ENCODE assay signal across 8 cellular contexts in genomic region chr1:11100149-11100493, GRCh38. TPM values are rescaled to one million over a fixed set of nuclear protein-coding genes. Genes with fewer than 3 reads are reported as not detected.
DNase-seq lines count a peak whose midpoint lies in the region; ATAC-seq lines count a peak whose summit lies in the region.

No MANE protein-coding gene starts in this region.

- H3K4me1 Mint-ChIP-seq in activated T-helper 17 cell treated with anti-CD3 and anti-CD28 coated beads, Interleukin-2, amount 50 U/mL, for 72 hours: peaks cover 6% of the 10 kb centered on the region
- H3K4me1 Mint-ChIP-seq in stimulated activated naive B cell treated with anti-CD40 and anti-IgM and Interleukin-4, amounts not matched to agents 10 μg/mL and 1 μg/mL and 100 μg/mL, for 72 hours: peaks cover 4 to 15% of the 10 kb centered on the region in 2 donors

- peaks cover 6% of the 10 kb centered on the region for H3K4me1 ChIP-seq in iPS-18a (ENCODE audit: control insufficient read depth, low read depth, low read length)

- no peaks in the 10 kb centered on the region for H3K27me3 ChIP-seq in iPS-18a (ENCODE audit: control insufficient read depth, insufficient read depth, low read length)

- no peak overlapping the region for H3K27ac ChIP-seq in iPS-18a (ENCODE audit: low read length)

- peak overlapping the region; percentile 97 for H3K9ac ChIP-seq in iPS-18a (ENCODE audit: low read length)

- H3K27ac Mint-ChIP-seq in activated T-helper 17 cell treated with anti-CD3 and anti-CD28 coated beads, Interleukin-2, amount 50 U/mL, for 72 hours: peak overlapping the region; percentile 96
- H3K27ac Mint-ChIP-seq in stimulated activated naive B cell treated with anti-CD40 and anti-IgM and Interleukin-4, amounts not matched to agents 10 μg/mL and 1 μg/mL and 100 μg/mL, for 72 hours: peak overlapping the region; percentile 98

- DNase-seq in NCI-H1092 (lab: John Stamatoyannopoulos, UW) (peak; percentile 53), NCI-H1092 treated with DMSO at 0.1 percent for 48 hours (lab: John Stamatoyannopoulos, UW) (no peak)
- DNase-seq in stimulated activated naive B cell treated with anti-CD40 and anti-IgM and Interleukin-4, amounts not matched to agents 10 μg/mL and 1 μg/mL and 100 μg/mL, for 72 hours: no peak
- DNase-seq in stimulated activated CD4-positive, alpha-beta T cell treated with anti-CD3 and anti-CD28 coated beads, Interleukin-4, amount 100 ng/mL, for 4 hours: no peak

- peaks cover 26% of the 10 kb centered on the region for H3K36me3 ChIP-seq in iPS-18a (ENCODE audit: control insufficient read depth, low read depth, low read length)

- no peak for ATAC-seq in activated T-helper 17 cell treated with anti-CD3 and anti-CD28 coated beads, Interleukin-2, amount 50 U/mL, for 72 hours (replicated peaks)
- ATAC-seq in stimulated activated naive B cell treated with anti-CD40 and anti-IgM and Interleukin-4, amounts not matched to agents 10 μg/mL and 1 μg/mL and 100 μg/mL, for 72 hours (replicated peaks): no peak
- ATAC-seq in HG02938 (IDR thresholded peaks at IDR 0.05; ENCODE audit: unreplicated experiment) (no peak), GM21825 (IDR thresholded peaks at IDR 0.05; ENCODE audit: unreplicated experiment) (no peak)

- H3K9me3 ChIP-seq in iPS-18a (ENCODE audit: control insufficient read depth, low read depth, low read length): no peaks in the 10 kb centered on the region

- no peaks in the 10 kb centered on the region for H3K9me3 Mint-ChIP-seq in activated T-helper 17 cell treated with anti-CD3 and anti-CD28 coated beads, Interleukin-2, amount 50 U/mL, for 72 hours
- H3K9me3 Mint-ChIP-seq in stimulated activated naive B cell treated with anti-CD40 and anti-IgM and Interleukin-4, amounts not matched to agents 10 μg/mL and 1 μg/mL and 100 μg/mL, for 72 hours: no peaks in the 10 kb centered on the region

- peaks cover 46% of the 10 kb centered on the region for H3K36me3 Mint-ChIP-seq in activated T-helper 17 cell treated with anti-CD3 and anti-CD28 coated beads, Interleukin-2, amount 50 U/mL, for 72 hours (ENCODE audit: low read depth)
- H3K36me3 Mint-ChIP-seq in stimulated activated naive B cell treated with anti-CD40 and anti-IgM and Interleukin-4, amounts not matched to agents 10 μg/mL and 1 μg/mL and 100 μg/mL, for 72 hours: peaks cover 4 to 8% of the 10 kb centered on the region in 2 donors

- no peaks in the 10 kb centered on the region for H3K27me3 Mint-ChIP-seq in activated T-helper 17 cell treated with anti-CD3 and anti-CD28 coated beads, Interleukin-2, amount 50 U/mL, for 72 hours
- H3K27me3 Mint-ChIP-seq in stimulated activated naive B cell treated with anti-CD40 and anti-IgM and Interleukin-4, amounts not matched to agents 10 μg/mL and 1 μg/mL and 100 μg/mL, for 72 hours: no peaks in the 10 kb centered on the region

- H3K4me3 ChIP-seq in iPS-18a (ENCODE audit: low read length): peak overlapping the region; percentile 96

- H3K4me3 Mint-ChIP-seq in activated T-helper 17 cell treated with anti-CD3 and anti-CD28 coated beads, Interleukin-2, amount 50 U/mL, for 72 hours: peak overlapping the region; percentile 96
- peak overlapping the region; percentile 93 to 96 for H3K4me3 Mint-ChIP-seq in stimulated activated naive B cell treated with anti-CD40 and anti-IgM and Interleukin-4, amounts not matched to agents 10 μg/mL and 1 μg/mL and 100 μg/mL, for 72 hours

RNA-seq across cellular contexts. Expression of gene EXOSC10, which starts 0.5 kb away (rescaled TPM):
- total RNA-seq in activated T-helper 17 cell treated with anti-CD3 and anti-CD28 coated beads, Interleukin-2, amount 50 U/mL, for 72 hours: 100 to 1,000 TPM in 1 of 2 donors, 10 to 100 TPM in 1; 69.0 to 102 TPM

RNA-seq across cellular contexts. Expression of gene SRM, which starts 40.3 kb away (rescaled TPM):
- total RNA-seq in activated T-helper 17 cell treated with anti-CD3 and anti-CD28 coated beads, Interleukin-2, amount 50 U/mL, for 72 hours: 100 to 1,000 TPM in 1 of 2 donors, 10 to 100 TPM in 1; 83.9 to 225 TPM

RNA-seq across cellular contexts. Expression of gene MASP2, which starts 53.1 kb away (rescaled TPM):
- under 1 TPM in 1 of 2 donors, not detected in 1; 0.43 TPM for total RNA-seq in activated T-helper 17 cell treated with anti-CD3 and anti-CD28 coated beads, Interleukin-2, amount 50 U/mL, for 72 hours
